In genomic region chr2:85558160-85558559, GRCh38 we compare ENCODE assay signal across 1 cellular context.
TF ChIP-seq lines count a peak whose summit lies in the region.

No MANE protein-coding gene starts in this region.

TF ChIP-seq in HepG2, 621 proteins besides CTCF, POLR2A, EP300 and RAD21 (continues in another document):
- TF ChIP-seq TEAD2 (CRISPR knock-in tag; IDR thresholded peaks at IDR 0.05) (no peak), ZNF75D (CRISPR knock-in tag; IDR thresholded peaks at IDR 0.05; ENCODE audit: borderline replicate concordance) (no peak), HNF1A (IDR thresholded peaks at IDR 0.05; ENCODE audit: low read depth) (no peak), HNF1A (CRISPR knock-in tag; IDR thresholded peaks at IDR 0.05; ENCODE audit: borderline replicate concordance) (peak; percentile 79; the same call in 1 of the 2 replicates), GABPA (IDR thresholded peaks at IDR 0.05; ENCODE audit: low read depth, low read length) (no peak), GABPA (CRISPR knock-in tag; IDR thresholded peaks at IDR 0.05; ENCODE audit: low read depth) (no peak), POGZ (CRISPR knock-in tag; IDR thresholded peaks at IDR 0.05) (peak; percentile 58), RFXANK (CRISPR knock-in tag; IDR thresholded peaks at IDR 0.05) (no peak), ZNF44 (CRISPR knock-in tag; IDR thresholded peaks at IDR 0.05) (no peak), ARID5B (CRISPR knock-in tag; IDR thresholded peaks at IDR 0.05) (peak; percentile 65), ZGPAT (CRISPR knock-in tag; IDR thresholded peaks at IDR 0.05) (0 out of 2 replicates have a peak, but pooled peaks have one; percentile 22), PRDM10 (CRISPR knock-in tag; IDR thresholded peaks at IDR 0.05; ENCODE audit: low read depth) (0 out of 2 replicates have a peak, but pooled peaks have one; percentile 29), MAFG (CRISPR knock-in tag; IDR thresholded peaks at IDR 0.05) (no peak), SP5 (CRISPR knock-in tag; IDR thresholded peaks at IDR 0.05; ENCODE audit: borderline replicate concordance, low read depth) (peak; percentile 82), NCOA2 (CRISPR knock-in tag; IDR thresholded peaks at IDR 0.05) (peak; percentile 75; the same call in 1 of the 2 replicates), FOXA1 (IDR thresholded peaks at IDR 0.05) (no peak), FOXA1 (CRISPR knock-in tag; IDR thresholded peaks at IDR 0.05) (peak; percentile 35; the same call in 1 of the 2 replicates), CAMTA2 (CRISPR knock-in tag; IDR thresholded peaks at IDR 0.05; ENCODE audit: borderline replicate concordance) (no peak), ZNF331 (CRISPR knock-in tag; IDR thresholded peaks at IDR 0.05) (peak; percentile 40; the same call in 1 of the 2 replicates), MED1 (CRISPR knock-in tag; IDR thresholded peaks at IDR 0.05) (no peak; the same call in 1 of the 2 replicates), ZNF792 (CRISPR knock-in tag; IDR thresholded peaks at IDR 0.05) (peak; percentile 100), SMAD9 (CRISPR knock-in tag; IDR thresholded peaks at IDR 0.05) (no peak), HMG20B (CRISPR knock-in tag; conservative IDR thresholded peaks at IDR 0.05) (peak; percentile 33; the same call in 1 of the 2 replicates), MZF1 (CRISPR knock-in tag; IDR thresholded peaks at IDR 0.05; ENCODE audit: borderline replicate concordance) (no peak), ZNF350 (CRISPR knock-in tag; IDR thresholded peaks at IDR 0.05; ENCODE audit: borderline replicate concordance, low read depth) (no peak), ZFP37 (CRISPR knock-in tag; IDR thresholded peaks at IDR 0.05; ENCODE audit: borderline replicate concordance) (no peak), ZNF136 (CRISPR knock-in tag; IDR thresholded peaks at IDR 0.05; ENCODE audit: low read depth) (no peak), SP1 (IDR thresholded peaks at IDR 0.05) (no peak), SP1 (CRISPR knock-in tag; IDR thresholded peaks at IDR 0.05) (no peak), YEATS2 (CRISPR knock-in tag; IDR thresholded peaks at IDR 0.05; ENCODE audit: borderline replicate concordance) (no peak; the same call in 1 of the 2 replicates), SRF (IDR thresholded peaks at IDR 0.05; ENCODE audit: low read depth, low read length) (no peak), KLF15 (CRISPR knock-in tag; IDR thresholded peaks at IDR 0.05; ENCODE audit: borderline replicate concordance) (peak; percentile 39; the same call in 1 of the 2 replicates), SOX5 (CRISPR knock-in tag; IDR thresholded peaks at IDR 0.05; ENCODE audit: borderline replicate concordance) (peak; percentile 32; the same call in 1 of the 2 replicates), NAIF1 (CRISPR knock-in tag; IDR thresholded peaks at IDR 0.05; ENCODE audit: borderline replicate concordance) (no peak), SOX6 (IDR thresholded peaks at IDR 0.05) (no peak), SOX6 (CRISPR knock-in tag; IDR thresholded peaks at IDR 0.05) (peak; percentile 83), MEIS1 (CRISPR knock-in tag; IDR thresholded peaks at IDR 0.05; ENCODE audit: borderline replicate concordance) (no peak), ZMYM2 (CRISPR knock-in tag; IDR thresholded peaks at IDR 0.05) (peak; percentile 48; the same call in 1 of the 2 replicates), ESRRA (CRISPR knock-in tag; IDR thresholded peaks at IDR 0.05; ENCODE audit: low read depth) (0 out of 2 replicates have a peak, but pooled peaks have one; percentile 39), HOXA3 (CRISPR knock-in tag; IDR thresholded peaks at IDR 0.05) (no peak), PCBP2 (optimal IDR thresholded peaks at IDR 0.05; ENCODE audit: low read depth, low read length, poor library complexity, severe bottlenecking) (no peak), HDAC2 (CRISPR knock-in tag; IDR thresholded peaks at IDR 0.05) (0 out of 2 replicates have a peak, but pooled peaks have one; percentile 12), ADNP (CRISPR knock-in tag; IDR thresholded peaks at IDR 0.05) (no peak)
- TF ChIP-seq, protein P1, sequence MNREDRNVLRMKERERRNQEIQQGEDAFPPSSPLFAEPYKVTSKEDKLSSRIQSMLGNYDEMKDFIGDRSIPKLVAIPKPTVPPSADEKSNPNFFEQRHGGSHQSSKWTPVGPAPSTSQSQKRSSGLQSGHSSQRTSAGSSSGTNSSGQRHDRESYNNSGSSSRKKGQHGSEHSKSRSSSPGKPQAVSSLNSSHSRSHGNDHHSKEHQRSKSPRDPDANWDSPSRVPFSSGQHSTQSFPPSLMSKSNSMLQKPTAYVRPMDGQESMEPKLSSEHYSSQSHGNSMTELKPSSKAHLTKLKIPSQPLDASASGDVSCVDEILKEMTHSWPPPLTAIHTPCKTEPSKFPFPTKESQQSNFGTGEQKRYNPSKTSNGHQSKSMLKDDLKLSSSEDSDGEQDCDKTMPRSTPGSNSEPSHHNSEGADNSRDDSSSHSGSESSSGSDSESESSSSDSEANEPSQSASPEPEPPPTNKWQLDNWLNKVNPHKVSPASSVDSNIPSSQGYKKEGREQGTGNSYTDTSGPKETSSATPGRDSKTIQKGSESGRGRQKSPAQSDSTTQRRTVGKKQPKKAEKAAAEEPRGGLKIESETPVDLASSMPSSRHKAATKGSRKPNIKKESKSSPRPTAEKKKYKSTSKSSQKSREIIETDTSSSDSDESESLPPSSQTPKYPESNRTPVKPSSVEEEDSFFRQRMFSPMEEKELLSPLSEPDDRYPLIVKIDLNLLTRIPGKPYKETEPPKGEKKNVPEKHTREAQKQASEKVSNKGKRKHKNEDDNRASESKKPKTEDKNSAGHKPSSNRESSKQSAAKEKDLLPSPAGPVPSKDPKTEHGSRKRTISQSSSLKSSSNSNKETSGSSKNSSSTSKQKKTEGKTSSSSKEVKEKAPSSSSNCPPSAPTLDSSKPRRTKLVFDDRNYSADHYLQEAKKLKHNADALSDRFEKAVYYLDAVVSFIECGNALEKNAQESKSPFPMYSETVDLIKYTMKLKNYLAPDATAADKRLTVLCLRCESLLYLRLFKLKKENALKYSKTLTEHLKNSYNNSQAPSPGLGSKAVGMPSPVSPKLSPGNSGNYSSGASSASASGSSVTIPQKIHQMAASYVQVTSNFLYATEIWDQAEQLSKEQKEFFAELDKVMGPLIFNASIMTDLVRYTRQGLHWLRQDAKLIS (CRISPR knock-in tag; IDR thresholded peaks at IDR 0.05) = no peak
- TF ChIP-seq, protein P2, sequence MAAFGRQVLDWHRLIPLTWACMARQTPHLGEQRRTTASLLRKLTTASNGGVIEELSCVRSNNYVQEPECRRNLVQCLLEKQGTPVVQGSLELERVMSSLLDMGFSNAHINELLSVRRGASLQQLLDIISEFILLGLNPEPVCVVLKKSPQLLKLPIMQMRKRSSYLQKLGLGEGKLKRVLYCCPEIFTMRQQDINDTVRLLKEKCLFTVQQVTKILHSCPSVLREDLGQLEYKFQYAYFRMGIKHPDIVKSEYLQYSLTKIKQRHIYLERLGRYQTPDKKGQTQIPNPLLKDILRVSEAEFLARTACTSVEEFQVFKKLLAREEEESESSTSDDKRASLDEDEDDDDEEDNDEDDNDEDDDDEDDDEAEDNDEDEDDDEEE (CRISPR knock-in tag; IDR thresholded peaks at IDR 0.05) = no peak
